1 cellular context compared by ENCODE assay signal in genomic region chr1:209041936-209042335, GRCh38.
TF ChIP-seq lines count a peak whose summit lies in the region.

No MANE protein-coding gene starts in this region.

TF ChIP-seq in HepG2, 621 proteins besides CTCF, POLR2A, EP300 and RAD21:
- TF ChIP-seq CREBL2 (CRISPR knock-in tag; IDR thresholded peaks at IDR 0.05; ENCODE audit: borderline replicate concordance) (no peak), HDAC2 (CRISPR knock-in tag; IDR thresholded peaks at IDR 0.05) (no peak), ARID4A (CRISPR knock-in tag; IDR thresholded peaks at IDR 0.05; ENCODE audit: borderline replicate concordance) (no peak), NFYC (CRISPR knock-in tag; IDR thresholded peaks at IDR 0.05) (no peak), TBX3 (IDR thresholded peaks at IDR 0.05; ENCODE audit: borderline replicate concordance) (no peak), HOXA9 (CRISPR knock-in tag; IDR thresholded peaks at IDR 0.05; ENCODE audit: borderline replicate concordance) (no peak), ZUFSP (CRISPR knock-in tag; IDR thresholded peaks at IDR 0.05; ENCODE audit: borderline replicate concordance) (no peak), CEBPB (IDR thresholded peaks at IDR 0.05; ENCODE audit: borderline replicate concordance, low read depth, low read length) (peak; percentile 61; the same call in 1 of the 2 replicates)
